12 cellular contexts compared by ENCODE assay signal in the genomic region with DNA sequence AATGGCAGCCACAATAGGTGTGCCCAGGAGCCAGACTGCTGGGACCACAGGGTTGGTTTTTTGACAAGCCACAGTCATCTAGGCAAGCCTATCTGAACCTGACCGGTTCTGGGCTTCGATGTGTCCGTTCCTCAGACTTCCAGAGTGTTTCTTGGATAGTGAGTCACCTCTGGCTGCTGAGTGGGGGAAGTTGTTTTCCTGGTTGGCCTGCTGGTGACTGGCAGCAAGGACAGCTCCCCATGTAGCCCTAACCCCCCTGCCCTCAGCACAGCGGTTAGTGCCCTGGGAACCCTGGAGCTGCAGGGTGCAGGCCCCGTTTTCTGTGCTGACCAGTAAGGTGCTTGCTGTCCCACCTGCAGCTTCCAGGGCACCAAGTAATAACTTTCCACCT.
DNase-seq lines count a peak whose midpoint lies in the region; ATAC-seq and TF ChIP-seq lines count a peak whose summit lies in the region.
"Had no signal": no experiment of that assay in that cellular context is flagged by ENCODE, and none has a peak within 500 bp of the region (broad histone marks: within the 10 kb centered on the region; RNA-seq: fewer than 3 reads in every experiment).

No MANE protein-coding gene starts in this region.

- H3K27ac Mint-ChIP-seq in activated CD4-positive, alpha-beta T cell treated with anti-CD3 and anti-CD28 coated beads, Interleukin-2, amount 10 ng/mL, durations not matched to agents 24 days and 14 days, result no peak overlapping the region
- H3K27ac Mint-ChIP-seq in activated naive CD4-positive, alpha-beta T cell treated with anti-CD3 and anti-CD28 coated beads, Interleukin-2, amount 50 U/mL, for 72 hours, result peak overlapping the region in 1 of 2 donors; percentile 55

- H3K4me1 Mint-ChIP-seq in activated T-cell treated with anti-CD3 and anti-CD28 coated beads, Interleukin-2, amount 50 U/mL, for 4 hours (ENCODE audit: low read depth), result peaks cover 5% of the 10 kb centered on the region
- peaks cover 7% of the 10 kb centered on the region for H3K4me1 Mint-ChIP-seq in activated CD4-positive, alpha-beta T cell treated with anti-CD3 and anti-CD28 coated beads, Interleukin-2, amount 10 ng/mL, durations not matched to agents 24 days and 14 days

- H3K36me3 Mint-ChIP-seq in activated T-cell treated with anti-CD3 and anti-CD28 coated beads, Interleukin-2, amount 50 U/mL, for 4 hours (ENCODE audit: insufficient read depth), result peaks cover 14% of the 10 kb centered on the region
- peaks cover 27% of the 10 kb centered on the region for H3K36me3 Mint-ChIP-seq in activated CD4-positive, alpha-beta T cell treated with anti-CD3 and anti-CD28 coated beads, Interleukin-2, amount 10 ng/mL, durations not matched to agents 24 days and 14 days (ENCODE audit: low read depth)
- H3K36me3 Mint-ChIP-seq in activated naive CD4-positive, alpha-beta T cell treated with anti-CD3 and anti-CD28 coated beads, Interleukin-2, amount 50 U/mL, for 72 hours, result no peaks in the 10 kb centered on the region

- H3K9me3 Mint-ChIP-seq in activated T-cell treated with anti-CD3 and anti-CD28 coated beads, Interleukin-2, amount 50 U/mL, for 4 hours, result no peaks in the 10 kb centered on the region
- no peaks in the 10 kb centered on the region for H3K9me3 Mint-ChIP-seq in activated CD4-positive, alpha-beta T cell treated with anti-CD3 and anti-CD28 coated beads, Interleukin-2, amount 10 ng/mL, durations not matched to agents 24 days and 14 days
- no peaks in the 10 kb centered on the region for H3K9me3 Mint-ChIP-seq in activated naive CD4-positive, alpha-beta T cell treated with anti-CD3 and anti-CD28 coated beads, Interleukin-2, amount 50 U/mL, for 72 hours

- intact Hi-C loops in activated CD4-positive, alpha-beta T cell treated with anti-CD3 and anti-CD28 coated beads, Interleukin-2, amount 10 ng/mL, durations not matched to agents 24 days and 14 days (cut with micrococcal nuclease), result no loop called here

- H3K4me3 ChIP-seq in AG09309 (ENCODE audit: control insufficient read depth, low read depth, low read length) (no peak overlapping the region), cardiac fibroblast (replicated peaks in 1 of 2; ENCODE audit: low read depth in 2 of 2, low read length in 2 of 2) (no peak overlapping the region)
- H3K4me3 ChIP-seq: suprapubic skin had no signal

- no peak overlapping the region for H3K4me3 Mint-ChIP-seq in activated T-cell treated with anti-CD3 and anti-CD28 coated beads, Interleukin-2, amount 50 U/mL, for 4 hours
- H3K4me3 Mint-ChIP-seq in activated CD4-positive, alpha-beta T cell treated with anti-CD3 and anti-CD28 coated beads, Interleukin-2, amount 10 ng/mL, durations not matched to agents 24 days and 14 days, result no peak overlapping the region

- no peak for ATAC-seq in activated T-cell treated with anti-CD3 and anti-CD28 coated beads, Interleukin-2, amount 50 U/mL, for 4 hours
- ATAC-seq in activated naive CD4-positive, alpha-beta T cell treated with anti-CD3 and anti-CD28 coated beads, Interleukin-2, amount 50 U/mL, for 72 hours, result no peak

- TF ChIP-seq CTCF in AG09309 (IDR thresholded peaks at IDR 0.05; ENCODE audit: control insufficient read depth, insufficient read depth, low read depth, low read length, missing control alignments) (peak; percentile 44), cardiac fibroblast (IDR thresholded peaks at IDR 0.05; ENCODE audit: low read depth, low read length) (peak; percentile 21)

- H3K27me3 Mint-ChIP-seq in activated T-cell treated with anti-CD3 and anti-CD28 coated beads, Interleukin-2, amount 50 U/mL, for 4 hours (ENCODE audit: low read depth), result no peaks in the 10 kb centered on the region
- no peaks in the 10 kb centered on the region for H3K27me3 Mint-ChIP-seq in activated CD4-positive, alpha-beta T cell treated with anti-CD3 and anti-CD28 coated beads, Interleukin-2, amount 10 ng/mL, durations not matched to agents 24 days and 14 days

- no peak for DNase-seq in AG09309 (ENCODE audit: low read depth)
- peak; percentile 71 for DNase-seq in LHCN-M2 (ENCODE audit: low read depth)
- peak; percentile 62 to 71 for DNase-seq in cardiac fibroblast (ENCODE audit: low read depth in 2 of 2)
- DNase-seq in kidney tubule cell (ENCODE audit: low spot score), result peak; percentile 82
- DNase-seq in activated T-cell treated with anti-CD3 and anti-CD28 coated beads, Interleukin-2, amount 50 U/mL, for 4 hours, result no peak
- no peak for DNase-seq in activated CD4-positive, alpha-beta T cell treated with anti-CD3 and anti-CD28 coated beads, Interleukin-2, amount 10 ng/mL, durations not matched to agents 24 days and 14 days
- DNase-seq in NCI-H2081 treated with DMSO at 0.1 percent for 48 hours (lab: John Stamatoyannopoulos, UW), result no peak
- no peak for DNase-seq in activated naive CD4-positive, alpha-beta T cell treated with anti-CD3 and anti-CD28 coated beads, Interleukin-2, amount 50 U/mL, for 72 hours (ENCODE audit: low spot score in 2 of 2)
- DNase-seq: NCI-H82; nucleus accumbens; stimulated activated CD4-positive, alpha-beta T cell treated with anti-CD3 and anti-CD28 coated beads, Interleukin-4, amount 100 ng/mL, for 1 hour had no signal

Comparison
In these comparisons a context has a peak if more than half of its experiments do, and no peak if none do; other contexts are left out.
1. DNase-seq: peak in LHCN-M2 (single experiment), cardiac fibroblast (2 of 2) and kidney tubule cell (single experiment); none in AG09309 (single experiment), activated T-cell treated with anti-CD3 and anti-CD28 coated beads, Interleukin-2, amount 50 U/mL, for 4 hours (single experiment), activated CD4-positive, alpha-beta T cell treated with anti-CD3 and anti-CD28 coated beads, Interleukin-2, amount 10 ng/mL, durations not matched to agents 24 days and 14 days (single experiment), NCI-H2081 treated with DMSO at 0.1 percent for 48 hours (single experiment) and activated naive CD4-positive, alpha-beta T cell treated with anti-CD3 and anti-CD28 coated beads, Interleukin-2, amount 50 U/mL, for 72 hours (0 of 2).